18 cellular contexts compared by ENCODE assay signal in genomic region chr3:175743733-175744400, GRCh38.
DNase-seq lines count a peak whose midpoint lies in the region; ATAC-seq and TF ChIP-seq lines count a peak whose summit lies in the region.
"Had no signal": no experiment of that assay in that cellular context is flagged by ENCODE, and none has a peak within 500 bp of the region (broad histone marks: within the 10 kb centered on the region; RNA-seq: fewer than 3 reads in every experiment).

No MANE protein-coding gene starts in this region.

- H3K79me2 ChIP-seq in mammary epithelial cell (ENCODE audit: insufficient read depth, low read length): no peaks in the 10 kb centered on the region

- CTCF ChIA-PET in mammary epithelial cell (lab: Charles Lee; ENCODE audit: low non-redundant PET) (no interaction called here), Caco-2 (lab: Charles Lee) (no interaction called here)

- H3K27me3 Mint-ChIP-seq in Caco-2 (ENCODE audit: insufficient read depth, unreplicated experiment): no peaks in the 10 kb centered on the region
- H3K27me3 Mint-ChIP-seq: activated naive CD8-positive, alpha-beta T cell; stimulated activated memory B cell treated with anti-CD40 and anti-IgM and Interleukin-4, amounts not matched to agents 10 μg/mL and 1 μg/mL and 100 μg/mL, for 72 hours had no signal

- intact Hi-C loops in mammary epithelial cell (cut with micrococcal nuclease) (no loop called here), Caco-2 (cut with micrococcal nuclease; ENCODE audit: unreplicated experiment) (no loop called here), prostate gland (cut with DNase I) (no loop called here)

- DNase-seq in AG08396 (ENCODE audit: low spot score): peak; percentile 13
- peak; percentile 93 for DNase-seq in HT1080 (ENCODE audit: low read depth)
- DNase-seq in mammary epithelial cell: peak; percentile 78
- peak; percentile 56 for DNase-seq in kidney epithelial cell (ENCODE audit: low read depth)
- DNase-seq in Caco-2: no peak
- no peak for DNase-seq in right atrium auricular region (ENCODE audit: low spot score)
- DNase-seq in prostate gland (ENCODE audit: low spot score): no peak
- DNase-seq: activated CD4-positive, CD25-positive, alpha-beta regulatory T cell treated with anti-CD3 and anti-CD28 coated beads, Interleukin-2, amount 50 U/mL, for 72 hours; activated CD8-positive, alpha-beta memory T cell treated with anti-CD3 and anti-CD28 coated beads, Interleukin-2, amount 50 U/mL, for 48 hours; islet precursor cell; psoas muscle; stimulated activated CD4-positive, alpha-beta T cell treated with anti-CD3 and anti-CD28 coated beads, Interleukin-4, amount 100 ng/mL, for 24 hours had no signal

- H3K4me1 Mint-ChIP-seq in Caco-2 (ENCODE audit: low read depth, unreplicated experiment): peaks cover 7% of the 10 kb centered on the region
- H3K4me1 Mint-ChIP-seq: stimulated activated memory B cell treated with anti-CD40 and anti-IgM and Interleukin-4, amounts not matched to agents 10 μg/mL and 1 μg/mL and 100 μg/mL, for 72 hours had no signal

- H2AFZ ChIP-seq in mammary epithelial cell (ENCODE audit: low read depth, low read length): peak overlapping the region; percentile 15

- no peak for TF ChIP-seq POLR2A in prostate gland (IDR thresholded peaks at IDR 0.05)

- no peaks in the 10 kb centered on the region for H3K36me3 Mint-ChIP-seq in Caco-2 (ENCODE audit: insufficient read depth, unreplicated experiment)
- H3K36me3 Mint-ChIP-seq: activated naive CD8-positive, alpha-beta T cell; stimulated activated memory B cell treated with anti-CD40 and anti-IgM and Interleukin-4, amounts not matched to agents 10 μg/mL and 1 μg/mL and 100 μg/mL, for 72 hours had no signal

- H3K27ac ChIP-seq in mammary epithelial cell (ENCODE audit: insufficient read depth, low read depth, low read length) (peak overlapping the region; percentile 12), right atrium auricular region (no peak overlapping the region), prostate gland (no peak overlapping the region)
- H3K27ac ChIP-seq: BLaER1 treated with 17β-estradiol and CSF1 and Interleukin-3, amounts not matched to agents 10 nM and 100 nM; coronary artery; gastroesophageal sphincter; psoas muscle had no signal

- no TSS peak for BruUV-seq in mammary epithelial cell (replicated peaks; lab: Mats Ljungman, UMichigan)
- no TSS peak for BruUV-seq in Caco-2 (replicated peaks; lab: Mats Ljungman, UMichigan)

- 66% methylated on average over 5 of the region's 5 CpGs for WGBS in mammary epithelial cell (ENCODE audit: low coverage, missing lambda C conversion rate)
- WGBS in prostate gland: 93% methylated on average over 5 of the region's 5 CpGs

- H3K4me3 ChIP-seq in mammary epithelial cell (replicated peaks in 1 of 3; ENCODE audit: insufficient read depth in 1 of 3, low read depth in 2 of 3, low read length in 3 of 3) (no peak overlapping the region), kidney epithelial cell (ENCODE audit: low read depth, low read length) (no peak overlapping the region), Caco-2 (ENCODE audit: low read depth, low read length) (no peak overlapping the region), right atrium auricular region (no peak overlapping the region), prostate gland (no peak overlapping the region)
- H3K4me3 ChIP-seq: BLaER1 treated with 17β-estradiol and CSF1 and Interleukin-3, amounts not matched to agents 10 nM and 100 nM; coronary artery; gastroesophageal sphincter; psoas muscle had no signal

- no peak for ATAC-seq in GM18909 (IDR thresholded peaks at IDR 0.05; ENCODE audit: poor library complexity, unreplicated experiment)
- ATAC-seq: gastroesophageal sphincter; psoas muscle; stimulated activated memory B cell treated with anti-CD40 and anti-IgM and Interleukin-4, amounts not matched to agents 10 μg/mL and 1 μg/mL and 100 μg/mL, for 72 hours had no signal

- TF ChIP-seq CTCF in mammary epithelial cell (conservative IDR thresholded peaks at IDR 0.05 in 1 of 2, IDR thresholded peaks at IDR 0.05 in 1 of 2; ENCODE audit: extremely low read depth in 1 of 2, insufficient read depth in 1 of 2, low read depth in 1 of 2, low read length in 2 of 2) (no peak), kidney epithelial cell (IDR thresholded peaks at IDR 0.05; ENCODE audit: insufficient read depth, low read length, poor library complexity, severe bottlenecking) (no peak), Caco-2 (IDR thresholded peaks at IDR 0.05; ENCODE audit: insufficient read depth in 1 of 2, low read depth in 1 of 2, low read length in 1 of 2, severe bottlenecking in 1 of 2, unreplicated experiment in 1 of 2) (no peak), right atrium auricular region (IDR thresholded peaks at IDR 0.05) (no peak), prostate gland (IDR thresholded peaks at IDR 0.05) (no peak)

- H3K27ac Mint-ChIP-seq in Caco-2 (ENCODE audit: unreplicated experiment): no peak overlapping the region
- H3K27ac Mint-ChIP-seq: activated naive CD8-positive, alpha-beta T cell; stimulated activated memory B cell treated with anti-CD40 and anti-IgM and Interleukin-4, amounts not matched to agents 10 μg/mL and 1 μg/mL and 100 μg/mL, for 72 hours had no signal

- no peaks in the 10 kb centered on the region for H3K9me3 ChIP-seq in mammary epithelial cell (replicated peaks; ENCODE audit: insufficient read depth, low read length)
- no peaks in the 10 kb centered on the region for H3K9me3 ChIP-seq in Caco-2
- no peaks in the 10 kb centered on the region for H3K9me3 ChIP-seq in right atrium auricular region
- H3K9me3 ChIP-seq in prostate gland: no peaks in the 10 kb centered on the region
- H3K9me3 ChIP-seq: gastroesophageal sphincter, psoas muscle had no signal

- in situ Hi-C loops in mammary epithelial cell (cut with MboI; ENCODE audit: low sequenced_read_pairs in 2 of 2): no loop called here

- no peaks in the 10 kb centered on the region for H3K9me3 Mint-ChIP-seq in Caco-2 (ENCODE audit: unreplicated experiment)

- H3K9ac ChIP-seq in mammary epithelial cell (ENCODE audit: insufficient read depth, low read length): peak overlapping the region; percentile 9
- H3K9ac ChIP-seq: BLaER1 treated with 17β-estradiol and CSF1 and Interleukin-3, amounts not matched to agents 10 nM and 100 nM had no signal

- H3K4me1 ChIP-seq in mammary epithelial cell (ENCODE audit: insufficient read depth, low read length) (peaks cover 32% of the 10 kb centered on the region), Caco-2 (no peaks in the 10 kb centered on the region), right atrium auricular region (no peaks in the 10 kb centered on the region), prostate gland (replicated peaks) (no peaks in the 10 kb centered on the region)
- H3K4me1 ChIP-seq: BLaER1 treated with 17β-estradiol and CSF1 and Interleukin-3, amounts not matched to agents 10 nM and 100 nM; gastroesophageal sphincter; psoas muscle had no signal

- no peaks in the 10 kb centered on the region for H3K27me3 ChIP-seq in mammary epithelial cell (ENCODE audit: insufficient read depth, low read length)
- H3K27me3 ChIP-seq in kidney epithelial cell (ENCODE audit: control insufficient read depth, insufficient read depth, low read length): no peaks in the 10 kb centered on the region
- no peaks in the 10 kb centered on the region for H3K27me3 ChIP-seq in Caco-2 (replicated peaks; ENCODE audit: control insufficient read depth, insufficient read depth, low read length)
- H3K27me3 ChIP-seq in right atrium auricular region: no peaks in the 10 kb centered on the region
- H3K27me3 ChIP-seq in prostate gland (replicated peaks; ENCODE audit: insufficient read depth): no peaks in the 10 kb centered on the region
- H3K27me3 ChIP-seq: BLaER1 treated with 17β-estradiol and CSF1 and Interleukin-3, amounts not matched to agents 10 nM and 100 nM; gastroesophageal sphincter had no signal

- dilution Hi-C loops in mammary epithelial cell (cut with HindIII; ENCODE audit: low sequenced_read_pairs): no loop called here

- POLR2A ChIA-PET in Caco-2 (lab: Charles Lee): no interaction called here

- H3K4me3 Mint-ChIP-seq in Caco-2 (ENCODE audit: unreplicated experiment): no peak overlapping the region
- H3K4me3 Mint-ChIP-seq: activated naive CD8-positive, alpha-beta T cell; stimulated activated memory B cell treated with anti-CD40 and anti-IgM and Interleukin-4, amounts not matched to agents 10 μg/mL and 1 μg/mL and 100 μg/mL, for 72 hours had no signal

- H4K20me1 ChIP-seq in mammary epithelial cell (ENCODE audit: insufficient read depth, low read length): no peaks in the 10 kb centered on the region
- H4K20me1 ChIP-seq: BLaER1 treated with 17β-estradiol and CSF1 and Interleukin-3, amounts not matched to agents 10 nM and 100 nM had no signal

- peak overlapping the region; percentile 38 for H3K4me2 ChIP-seq in mammary epithelial cell (ENCODE audit: insufficient read depth, low read depth, low read length)
- H3K4me2 ChIP-seq: BLaER1 treated with 17β-estradiol and CSF1 and Interleukin-3, amounts not matched to agents 10 nM and 100 nM had no signal

- H3K36me3 ChIP-seq in mammary epithelial cell (ENCODE audit: insufficient read depth, low read length) (no peaks in the 10 kb centered on the region), kidney epithelial cell (ENCODE audit: control insufficient read depth, insufficient read depth, low read length) (no peaks in the 10 kb centered on the region), Caco-2 (ENCODE audit: control insufficient read depth, insufficient read depth, low read length) (no peaks in the 10 kb centered on the region), right atrium auricular region (no peaks in the 10 kb centered on the region), prostate gland (no peaks in the 10 kb centered on the region)
- H3K36me3 ChIP-seq: BLaER1 treated with 17β-estradiol and CSF1 and Interleukin-3, amounts not matched to agents 10 nM and 100 nM; gastroesophageal sphincter had no signal

Comparison
In these comparisons a context has a peak if more than half of its experiments do, and no peak if none do; other contexts are left out.
1. DNase-seq: peak in AG08396 (single experiment), HT1080 (single experiment), mammary epithelial cell (single experiment) and kidney epithelial cell (single experiment); none in Caco-2 (0 of 2), right atrium auricular region (single experiment) and prostate gland (single experiment).